14 cellular contexts compared by ENCODE assay signal in genomic region chr2:128685841-128686497, GRCh38.
DNase-seq lines count a peak whose midpoint lies in the region; ATAC-seq and TF ChIP-seq lines count a peak whose summit lies in the region.
"Had no signal": no experiment of that assay in that cellular context is flagged by ENCODE, and none has a peak within 500 bp of the region (broad histone marks: within the 10 kb centered on the region; RNA-seq: fewer than 3 reads in every experiment).

No MANE protein-coding gene starts in this region.

- WGBS in lung, 2 donors = 79 to 86% methylated on average over 10 of the region's 10 CpGs

- H3K36me3 Mint-ChIP-seq in activated T-cell treated with anti-CD3 and anti-CD28 coated beads, Interleukin-2, amount 50 U/mL, for 72 hours (ENCODE audit: insufficient read depth in 2 of 2) = no peaks in the 10 kb centered on the region
- H3K36me3 Mint-ChIP-seq: CD8-positive, alpha-beta T cell; natural killer cell treated with Interleukin-12 subunit alpha and Interleukin-12 subunit beta and Interleukin-15 and Interleukin-18, amount 100 ng/mL, for 72 hours had no signal

- no peak overlapping the region for H3K4me3 ChIP-seq in lung
- H3K4me3 ChIP-seq: right lobe of liver had no signal

- H3K9me3 ChIP-seq in lung (ENCODE audit: control insufficient read depth in 2 of 2, insufficient read depth in 1 of 2, low read length in 1 of 2) = peaks cover 0 to 2% of the 10 kb centered on the region in 2 donors
- H3K9me3 ChIP-seq: right lobe of liver had no signal

- H3K9me3 Mint-ChIP-seq in activated T-cell treated with anti-CD3 and anti-CD28 coated beads, Interleukin-2, amount 50 U/mL, for 72 hours = no peaks in the 10 kb centered on the region
- H3K9me3 Mint-ChIP-seq: CD8-positive, alpha-beta T cell; natural killer cell treated with Interleukin-12 subunit alpha and Interleukin-12 subunit beta and Interleukin-15 and Interleukin-18, amount 100 ng/mL, for 72 hours had no signal

- H3K27me3 ChIP-seq in lung (ENCODE audit: control insufficient read depth, insufficient read depth) = no peaks in the 10 kb centered on the region
- H3K27me3 ChIP-seq: right lobe of liver had no signal

- H3K27ac Mint-ChIP-seq in activated T-cell treated with anti-CD3 and anti-CD28 coated beads, Interleukin-2, amount 50 U/mL, for 72 hours = no peak overlapping the region
- H3K27ac Mint-ChIP-seq: activated CD4-positive, alpha-beta T cell treated with anti-CD3 and anti-CD28 coated beads for 36 hours; CD8-positive, alpha-beta T cell; natural killer cell treated with Interleukin-12 subunit alpha and Interleukin-12 subunit beta and Interleukin-15 and Interleukin-18, amount 100 ng/mL, for 72 hours had no signal

- H3K4me1 Mint-ChIP-seq in activated T-cell treated with anti-CD3 and anti-CD28 coated beads, Interleukin-2, amount 50 U/mL, for 72 hours (ENCODE audit: low read depth) = peaks cover 4% of the 10 kb centered on the region

- H3K4me3 Mint-ChIP-seq in activated T-cell treated with anti-CD3 and anti-CD28 coated beads, Interleukin-2, amount 50 U/mL, for 72 hours = no peak overlapping the region
- H3K4me3 Mint-ChIP-seq: activated CD4-positive, alpha-beta T cell treated with anti-CD3 and anti-CD28 coated beads for 36 hours; CD8-positive, alpha-beta T cell; natural killer cell treated with Interleukin-12 subunit alpha and Interleukin-12 subunit beta and Interleukin-15 and Interleukin-18, amount 100 ng/mL, for 72 hours had no signal

- no peaks in the 10 kb centered on the region for H3K4me1 ChIP-seq in lung (ENCODE audit: control insufficient read depth in 2 of 2, insufficient read depth in 2 of 2, low read length in 2 of 2)
- H3K4me1 ChIP-seq: right lobe of liver had no signal

- H3K27me3 Mint-ChIP-seq in activated T-cell treated with anti-CD3 and anti-CD28 coated beads, Interleukin-2, amount 50 U/mL, for 72 hours (ENCODE audit: low read depth) = no peaks in the 10 kb centered on the region
- H3K27me3 Mint-ChIP-seq: activated CD4-positive, alpha-beta T cell treated with anti-CD3 and anti-CD28 coated beads for 36 hours had no signal

- ATAC-seq in GM18511 (IDR thresholded peaks at IDR 0.05; ENCODE audit: unreplicated experiment) (peak; percentile 54), GM19467 (IDR thresholded peaks at IDR 0.05; ENCODE audit: unreplicated experiment) (peak; percentile 30), HG03196 (IDR thresholded peaks at IDR 0.05; ENCODE audit: unreplicated experiment) (peak; percentile 49), lung (ENCODE audit: insufficient read depth, low FRiP score) (no peak)
- ATAC-seq in activated T-cell treated with anti-CD3 and anti-CD28 coated beads, Interleukin-2, amount 50 U/mL, for 72 hours (replicated peaks in 1 of 2) = no peak
- ATAC-seq: activated CD4-positive, alpha-beta T cell treated with anti-CD3 and anti-CD28 coated beads for 36 hours; CD8-positive, alpha-beta T cell had no signal

- DNase-seq in lung (ENCODE audit: low spot score) (peak; percentile 16), NCI-H69 (lab: John Stamatoyannopoulos, UW) (no peak), NCI-H2107 treated with DMSO at 0.1 percent for 48 hours (lab: John Stamatoyannopoulos, UW; ENCODE audit: unreplicated experiment) (no peak)
- DNase-seq in activated T-cell treated with anti-CD3 and anti-CD28 coated beads, Interleukin-2, amount 50 U/mL, for 72 hours = no peak
- DNase-seq: activated CD4-positive, alpha-beta T cell treated with anti-CD3 and anti-CD28 coated beads for 36 hours; EL; NCI-H1694 treated with DMSO at 0.1 percent for 48 hours; right lobe of liver; stimulated activated naive CD4-positive, alpha-beta T cell treated with Interleukin-2 at 50 U/mL for 16 hours had no signal

- no peak overlapping the region for H3K27ac ChIP-seq in lung (ENCODE audit: low read depth in 1 of 2, low read length in 1 of 2)
- H3K27ac ChIP-seq: right lobe of liver had no signal

- H3K36me3 ChIP-seq in lung (ENCODE audit: control insufficient read depth in 2 of 2, insufficient read depth in 2 of 2, low read length in 2 of 2) = no peaks in the 10 kb centered on the region
- H3K36me3 ChIP-seq: right lobe of liver had no signal

- TF ChIP-seq CTCF in lung (IDR thresholded peaks at IDR 0.05; ENCODE audit: control extremely low read depth, extremely low read depth) = no peak

Comparison
In these comparisons a context has a peak if more than half of its experiments do, and no peak if none do; other contexts are left out.
1. ATAC-seq: peak in GM18511 (single experiment), GM19467 (single experiment) and HG03196 (single experiment); none in lung (single experiment) and activated T-cell treated with anti-CD3 and anti-CD28 coated beads, Interleukin-2, amount 50 U/mL, for 72 hours (0 of 2).